9 cellular contexts compared by ENCODE assay signal in genomic region chr1:220787069-220787614, GRCh38. TPM values are rescaled to one million over a fixed set of nuclear protein-coding genes. Genes with fewer than 3 reads are reported as not detected.
A peak's percentile ranks its signal among the peaks of the same experiment; 100 is the strongest.
DNase-seq lines count a peak whose midpoint lies in the region; ATAC-seq, FAIRE-seq and TF ChIP-seq lines count a peak whose summit lies in the region.
"Had no signal": no experiment of that assay in that cellular context is flagged by ENCODE, and none has a peak within 500 bp of the region (broad histone marks: within the 10 kb centered on the region; RNA-seq: fewer than 3 reads in every experiment).

No MANE protein-coding gene starts in this region.

- H3K4me3 ChIP-seq in Caco-2 (ENCODE audit: low read depth, low read length), result peak overlapping the region; percentile 55
- no peak overlapping the region for H3K4me3 ChIP-seq in GM12878

- TF ChIP-seq CTCF in Caco-2 (IDR thresholded peaks at IDR 0.05; ENCODE audit: insufficient read depth in 1 of 2, low read depth in 1 of 2, low read length in 1 of 2, severe bottlenecking in 1 of 2, unreplicated experiment in 1 of 2) (no peak), GM12878 (IDR thresholded peaks at IDR 0.05 in 2 of 3, conservative IDR thresholded peaks at IDR 0.05 in 1 of 3; ENCODE audit: control insufficient read depth in 2 of 3, extremely low read depth in 1 of 3, insufficient read depth in 1 of 3, low read depth in 3 of 3, low read length in 3 of 3) (no peak)

- H3K4me2 ChIP-seq in GM12878 (ENCODE audit: control insufficient read depth, insufficient read depth), result no peak overlapping the region

- peak overlapping the region; percentile 85 for H3K4me3 Mint-ChIP-seq in Caco-2 (ENCODE audit: unreplicated experiment)
- H3K4me3 Mint-ChIP-seq in stimulated activated naive CD8-positive, alpha-beta T cell treated with anti-CD3 and anti-CD28 coated beads, Interleukin-15, amount 100 ng/mL, for 72 hours, result peak overlapping the region; percentile 55 to 68

- TF ChIP-seq RAD21 in GM12878 (IDR thresholded peaks at IDR 0.05; ENCODE audit: insufficient read depth, low read depth, low read length), result no peak

- no peak for FAIRE-seq in GM12878 (lab: Jason Lieb, UNC)

- RAD21 ChIA-PET in GM12878 (lab: Charles Lee; ENCODE audit: unreplicated experiment), result no interaction called here

- no peak for TF ChIP-seq EP300 in GM12878 (IDR thresholded peaks at IDR 0.05; ENCODE audit: borderline replicate concordance in 1 of 2, control insufficient read depth in 1 of 2, low read depth in 2 of 2, low read length in 2 of 2)

- H3K27me3 ChIP-seq in Caco-2 (replicated peaks; ENCODE audit: control insufficient read depth, insufficient read depth, low read length), result no peaks in the 10 kb centered on the region
- H3K27me3 ChIP-seq in GM12878 (replicated peaks in 1 of 2; ENCODE audit: control insufficient read depth in 2 of 2, insufficient read depth in 2 of 2, low read length in 1 of 2), result peaks cover 0 to 5% of the 10 kb centered on the region in 2 experiments; a peak in 3 of 4 replicates
- no peaks in the 10 kb centered on the region for H3K27me3 ChIP-seq in layer of hippocampus (ENCODE audit: control insufficient read depth, insufficient read depth, low read length)

- CTCF ChIA-PET in Caco-2 (lab: Charles Lee) (interaction anchor here (0.6 to 1.7 kb wide), 4 partner anchors 10 to 415 kb away, joined by 3 to 16 read pairs (median 8); no protein-coding TSS in a partner anchor), GM12878 (lab: Yijun Ruan, JAX) (interaction anchor here (0.9 kb wide), 1 partner anchor 12 kb away, joined by 4 read pairs; no protein-coding TSS in a partner anchor)

- no peak overlapping the region for H3K9ac ChIP-seq in GM12878 (ENCODE audit: control insufficient read depth, insufficient read depth, low read length)

- H3K4me1 ChIP-seq in Caco-2 (peaks cover 33% of the 10 kb centered on the region), GM12878 (ENCODE audit: control insufficient read depth, insufficient read depth, low read length) (no peaks in the 10 kb centered on the region)

- intact Hi-C loops in Caco-2 (cut with micrococcal nuclease; ENCODE audit: unreplicated experiment) (loop anchor here (1.0 to 2.0 kb wide), 2 partner anchors 16 to 402 kb away; no protein-coding TSS in a partner anchor), GM12878 (cut with micrococcal nuclease; ENCODE audit: unreplicated experiment) (no loop called here)

- H3K27ac Mint-ChIP-seq in Caco-2 (ENCODE audit: unreplicated experiment), result peak overlapping the region; percentile 81
- no peak overlapping the region for H3K27ac Mint-ChIP-seq in stimulated activated naive CD8-positive, alpha-beta T cell treated with anti-CD3 and anti-CD28 coated beads, Interleukin-15, amount 100 ng/mL, for 72 hours

- H3K9me3 ChIP-seq in Caco-2, result no peaks in the 10 kb centered on the region
- no peaks in the 10 kb centered on the region for H3K9me3 ChIP-seq in GM12878 (replicated peaks; ENCODE audit: control insufficient read depth, insufficient read depth, low read length)

- no TSS peak for BruUV-seq in Caco-2 (replicated peaks; lab: Mats Ljungman, UMichigan)
- BruUV-seq in GM12878 (replicated peaks; lab: Mats Ljungman, UMichigan), result no TSS peak

- POLR2A ChIA-PET in Caco-2 (lab: Charles Lee), result interaction anchor here (0.6 to 0.9 kb wide), 4 partner anchors 39 to 489 kb away, joined by 3 to 4 read pairs (median 3); partner anchors contain the start of gene MTARC2
- POLR2A ChIA-PET in GM12878 (lab: Charles Lee), result no interaction called here

- WGBS in GM12878 (ENCODE audit: insufficient coverage, insufficient replicate concordance, low lambda C conversion rate, missing lambda C conversion rate), result 10% methylated on average over 32 of the region's 32 CpGs

- in situ Hi-C loops in GM12878 (cut with MboI), result no loop called here

- no peak for TF ChIP-seq POLR2A in GM12878 (IDR thresholded peaks at IDR 0.05; ENCODE audit: low read depth, low read length)

- peak; percentile 40 for ATAC-seq in GM21576 (IDR thresholded peaks at IDR 0.05; ENCODE audit: unreplicated experiment)
- ATAC-seq in GM12878, result no peak; the same call in 2 of the 3 replicates
- ATAC-seq in stimulated activated naive CD8-positive, alpha-beta T cell treated with anti-CD3 and anti-CD28 coated beads, Interleukin-15, amount 100 ng/mL, for 72 hours, result peak; percentile 35

- H3K36me3 ChIP-seq in Caco-2 (ENCODE audit: control insufficient read depth, insufficient read depth, low read length) (peaks cover 2% of the 10 kb centered on the region), GM12878 (ENCODE audit: control insufficient read depth in 2 of 2, insufficient read depth in 2 of 2, low read length in 1 of 2) (no peaks in the 10 kb centered on the region)

- H4K20me1 ChIP-seq in GM12878 (ENCODE audit: control insufficient read depth, insufficient read depth), result no peaks in the 10 kb centered on the region

- H3K36me3 Mint-ChIP-seq in Caco-2 (ENCODE audit: insufficient read depth, unreplicated experiment), result peaks cover 62% of the 10 kb centered on the region

- no peaks in the 10 kb centered on the region for H3K9me3 Mint-ChIP-seq in Caco-2 (ENCODE audit: unreplicated experiment)
- H3K9me3 Mint-ChIP-seq in stimulated activated naive CD8-positive, alpha-beta T cell treated with anti-CD3 and anti-CD28 coated beads, Interleukin-15, amount 100 ng/mL, for 72 hours, result no peaks in the 10 kb centered on the region

- SMC1A ChIA-PET in GM12878 (lab: Charles Lee; ENCODE audit: uncharacterized antibody, unreplicated experiment), result no interaction called here

- no peak overlapping the region for H2AFZ ChIP-seq in GM12878 (ENCODE audit: control insufficient read depth, low read depth, low read length)

- H3K79me2 ChIP-seq in GM12878 (ENCODE audit: control insufficient read depth, insufficient read depth, low read length), result no peaks in the 10 kb centered on the region

- H3K27ac ChIP-seq in GM12878 (ENCODE audit: control insufficient read depth, insufficient read depth) (no peak overlapping the region), layer of hippocampus (ENCODE audit: low read depth, low read length) (peak overlapping the region; percentile 14)
- H3K27ac ChIP-seq: epithelial cell of prostate had no signal

- peaks cover 28% of the 10 kb centered on the region for H3K4me1 Mint-ChIP-seq in Caco-2 (ENCODE audit: low read depth, unreplicated experiment)
- peaks cover 5% of the 10 kb centered on the region for H3K4me1 Mint-ChIP-seq in stimulated activated naive CD8-positive, alpha-beta T cell treated with anti-CD3 and anti-CD28 coated beads, Interleukin-15, amount 100 ng/mL, for 72 hours

- H3K27me3 Mint-ChIP-seq in Caco-2 (ENCODE audit: insufficient read depth, unreplicated experiment), result no peaks in the 10 kb centered on the region
- peaks cover 79% of the 10 kb centered on the region for H3K27me3 Mint-ChIP-seq in stimulated activated naive CD8-positive, alpha-beta T cell treated with anti-CD3 and anti-CD28 coated beads, Interleukin-15, amount 100 ng/mL, for 72 hours

- DNase-seq in Caco-2 (peak; percentile 88 to 89), NCI-H1105 (lab: John Stamatoyannopoulos, UW) (peak; percentile 73), GM12878 (ENCODE audit: low read depth, low spot score) (no peak), hepatic stellate cell (ENCODE audit: low spot score) (no peak), T-helper 9 cell (no peak)
- no peak for DNase-seq in stimulated activated naive CD8-positive, alpha-beta T cell treated with anti-CD3 and anti-CD28 coated beads, Interleukin-15, amount 100 ng/mL, for 72 hours

TF ChIP-seq in GM12878, 131 proteins besides CTCF, POLR2A, EP300 and RAD21:
- TF ChIP-seq LARP7 (IDR thresholded peaks at IDR 0.05), result no peak
- TF ChIP-seq GATAD2B (conservative IDR thresholded peaks at IDR 0.05; ENCODE audit: low read depth), result 0 out of 2 replicates have a peak, but pooled peaks have one; percentile 3
- peak; percentile 3 for TF ChIP-seq SUZ12 (IDR thresholded peaks at IDR 0.05; ENCODE audit: unreplicated experiment)
- peak; percentile 22 for TF ChIP-seq HDAC6 (IDR thresholded peaks at IDR 0.05; ENCODE audit: unreplicated experiment)

RNA-seq across cellular contexts. Expression of gene MTARC1, which starts 0.4 kb away (rescaled TPM):
- total RNA-seq in Caco-2 (2022), result 88.7 and 93.0 TPM in 2 replicates
- 0.10 and 0.13 TPM in 2 replicates for total RNA-seq in GM12878 (2013; cell fraction: nucleolus; rRNA removed)
- 0.23 and 0.27 TPM in 2 replicates for total RNA-seq in GM12878 (2014; rRNA removed)
- total RNA-seq in GM12878 (2014; rRNA removed; fragmentation: Illumina TruSeq; extraction: Trizol), result 0.69 and 0.85 TPM in 2 replicates
- total RNA-seq in GM12878 (2021), result 0.72 TPM in 2 replicates
- not detected for polyA plus RNA-seq in GM12878 (2011; ENCODE audit: low read depth)
- polyA plus RNA-seq in GM12878 (2011; rRNA removed), result 0.31 and 0.55 TPM in 2 replicates
- polyA plus RNA-seq in GM12878 (2011; cell fraction: cytosol; rRNA removed), result 0.13 and 0.38 TPM in 2 replicates
- 0.60 and 0.61 TPM in 2 replicates for polyA plus RNA-seq in GM12878 (2011; cell fraction: nucleus; rRNA removed)
- polyA plus RNA-seq in GM12878 (2012), result not detected in 2 replicates
- 0.47 and 1.0 TPM in 2 replicates for polyA plus RNA-seq in GM12878 (2014; fragmentation: Illumina TruSeq; extraction: Trizol)
- under 1 TPM; 0.26 to 0.31 TPM for polyA plus RNA-seq in GM12878 (2014; fragmentation: Nextera tagmentation; extraction: Ambion mirVana)
- polyA plus RNA-seq in GM12878 (2014; rRNA removed), result 0.49 and 1.1 TPM in 2 replicates
- polyA plus RNA-seq in GM12878 (2016; fragmentation: Nextera tagmentation; extraction: Ambion mirVana), result 1 to 10 TPM in 1 of 2 experiments, under 1 TPM in 1; 0.67 to 1.5 TPM
- 0.26 and 0.29 TPM in 2 replicates for polyA minus RNA-seq in GM12878 (2011; rRNA and poly(A)+ RNA removed)
- 1.7 and 2.5 TPM in 2 replicates for polyA minus RNA-seq in GM12878 (2011; cell fraction: cytosol; rRNA and poly(A)+ RNA removed)
- polyA minus RNA-seq in GM12878 (2011; cell fraction: nucleus; rRNA and poly(A)+ RNA removed), result 0.24 and 0.77 TPM in 2 replicates

RNA-seq across cellular contexts. Expression of gene MTARC2, which starts 39.0 kb away (rescaled TPM):
- total RNA-seq in Caco-2 (2022) (15.8 and 16.5 TPM in 2 replicates), GM12878 (2014; rRNA removed) (1.9 and 3.4 TPM in 2 replicates), GM12878 (2014; rRNA removed; fragmentation: Illumina TruSeq; extraction: Trizol) (1.9 and 2.8 TPM in 2 replicates), GM12878 (2021) (2.6 and 3.1 TPM in 2 replicates)
- total RNA-seq in GM12878 (2013; cell fraction: nucleolus; rRNA removed), result 0.29 and 1.5 TPM in 2 replicates
- polyA plus RNA-seq in GM12878 (2011; ENCODE audit: low read depth), result 0.43 TPM
- polyA plus RNA-seq in GM12878 (2011; rRNA removed) (3.8 and 4.1 TPM in 2 replicates), GM12878 (2014; fragmentation: Illumina TruSeq; extraction: Trizol) (3.8 and 4.7 TPM in 2 replicates), GM12878 (2014; fragmentation: Nextera tagmentation; extraction: Ambion mirVana) (1 to 10 TPM; 2.8 to 4.5 TPM), GM12878 (2014; rRNA removed) (2.1 and 7.5 TPM in 2 replicates), GM12878 (2016; fragmentation: Nextera tagmentation; extraction: Ambion mirVana) (1 to 10 TPM; 3.6 to 5.5 TPM)
- 1.8 and 1.9 TPM in 2 replicates for polyA plus RNA-seq in GM12878 (2011; cell fraction: cytosol; rRNA removed)
- 4.5 and 5.6 TPM in 2 replicates for polyA plus RNA-seq in GM12878 (2011; cell fraction: nucleus; rRNA removed)
- 0.69 and 1.8 TPM in 2 replicates for polyA plus RNA-seq in GM12878 (2012)
- polyA minus RNA-seq in GM12878 (2011; rRNA and poly(A)+ RNA removed), result 1.3 and 1.8 TPM in 2 replicates
- 0.67 and 1.4 TPM in 2 replicates for polyA minus RNA-seq in GM12878 (2011; cell fraction: cytosol; rRNA and poly(A)+ RNA removed)
- polyA minus RNA-seq in GM12878 (2011; cell fraction: nucleus; rRNA and poly(A)+ RNA removed), result 2.3 and 2.7 TPM in 2 replicates

Comparison
In these comparisons a context has a peak if more than half of its experiments do, and no peak if none do; other contexts are left out.
1. DNase-seq: peak in Caco-2 (2 of 2) and NCI-H1105 (single experiment); none in GM12878 (single experiment), stimulated activated naive CD8-positive, alpha-beta T cell treated with anti-CD3 and anti-CD28 coated beads, Interleukin-15, amount 100 ng/mL, for 72 hours (0 of 2), hepatic stellate cell (single experiment) and T-helper 9 cell (single experiment).
2. RNA of gene MTARC1, which starts 0.4 kb away (total RNA-seq): 88.7 to 93.0 TPM in Caco-2; 0.10 to 0.85 TPM in GM12878; every median in the first group is over 10 times any median in the second.